1 cellular context compared by ENCODE assay signal in the genomic region with DNA sequence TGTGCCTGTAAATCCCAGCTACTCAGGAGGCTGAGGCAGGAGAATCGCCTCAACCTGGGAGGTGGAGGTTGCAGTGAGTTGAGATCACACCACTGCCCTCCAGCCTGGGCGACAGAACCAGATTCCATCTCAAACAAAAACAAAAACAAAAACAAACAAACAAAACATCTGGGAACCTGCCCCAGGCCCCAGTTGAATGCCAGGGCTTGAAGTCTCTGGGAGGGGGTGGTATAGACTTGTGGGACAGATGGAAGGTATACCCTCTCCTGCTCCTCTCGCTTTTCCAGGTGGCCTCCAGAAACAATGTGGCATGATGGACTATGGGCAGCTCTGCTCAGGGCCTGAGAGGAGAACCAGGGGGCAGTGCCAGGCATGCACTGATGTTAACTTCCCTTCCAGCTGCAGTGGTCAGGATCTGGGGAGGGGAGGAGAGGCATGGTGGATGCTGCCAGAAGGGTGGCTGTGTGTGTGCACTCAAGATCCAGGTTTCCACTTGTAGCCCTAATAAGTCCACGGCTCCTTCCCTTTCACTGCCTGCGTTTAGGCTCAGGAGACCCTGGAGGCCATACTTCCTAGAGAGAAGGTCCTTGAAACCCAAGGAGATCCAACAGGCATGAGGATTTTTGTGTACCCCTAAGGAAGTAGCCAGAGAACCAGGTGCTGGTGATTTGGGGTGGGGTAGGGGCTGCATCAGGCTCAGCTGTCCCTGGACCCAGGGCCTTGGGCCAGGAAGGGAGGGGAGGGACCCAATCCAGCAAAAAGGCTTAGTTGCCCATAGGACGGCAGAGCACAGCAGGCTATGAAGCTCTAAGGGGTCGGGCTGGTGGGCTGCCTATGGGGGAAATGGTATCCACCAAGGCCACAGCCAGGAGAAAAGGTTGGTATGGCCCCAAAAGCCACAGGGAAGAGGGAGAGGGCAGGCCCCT.
TF ChIP-seq lines count a peak whose summit lies in the region.

No MANE protein-coding gene starts in this region.

TF ChIP-seq in K562, 482 proteins besides CTCF, POLR2A, EP300 and RAD21:
- TF ChIP-seq OTX1 (CRISPR knock-in tag; IDR thresholded peaks at IDR 0.05) (0 out of 2 replicates have a peak, but pooled peaks have one; percentile 9), ZBTB26 (CRISPR knock-in tag; IDR thresholded peaks at IDR 0.05) (peak; percentile 58; the same call in 1 of the 2 replicates)
TF ChIP-seq in K562: peak in this region for 2; not testable (repeated sequence) for 480.
